Comparison of ENCODE assay signal across 34 cellular contexts in the genomic region with DNA sequence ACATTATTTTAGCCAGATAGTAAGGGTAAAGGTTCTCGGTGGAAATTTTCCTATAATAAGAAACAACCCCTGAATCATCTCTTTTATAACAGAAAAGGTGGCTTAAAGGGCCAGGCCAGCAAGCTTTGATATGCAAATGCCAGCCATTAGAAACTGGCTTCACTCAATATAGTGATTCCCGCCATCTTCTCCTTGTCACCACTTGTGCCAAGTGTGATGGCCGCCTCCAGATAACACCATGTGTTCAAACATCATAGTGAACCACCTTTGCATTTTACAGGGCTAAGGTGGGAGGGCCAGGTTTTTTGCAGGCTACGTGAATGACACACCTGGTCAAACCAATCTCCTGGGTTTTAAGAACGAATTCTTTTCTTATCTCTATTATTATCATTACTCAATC.
"Had no signal": no experiment of that assay in that cellular context is flagged by ENCODE, and none has a peak within 500 bp of the region (broad histone marks: within the 10 kb centered on the region; RNA-seq: fewer than 3 reads in every experiment).

No MANE protein-coding gene starts in this region.

- H3K27me3 ChIP-seq: MG63 had no signal

- DNase-seq: Karpas-422, Kasumi-1, MG63, MM.1S, MV-4-11, NCI-H1048, NCI-H1092, NCI-H1092 treated with DMSO at 0.1 percent for 48 hours, NCI-H1105, NCI-H1105 treated with DMSO at 0.1 percent for 48 hours, NCI-H1417, NCI-H1417 treated with DMSO at 0.1 percent for 48 hours, NCI-H1436, NCI-H1436 treated with DMSO at 0.1 percent for 48 hours, NCI-H146, NCI-H1694, NCI-H1694 treated with DMSO at 0.1 percent for 48 hours, NCI-H187, NCI-H187 treated with DMSO at 0.1 percent for 48 hours, NCI-H1930, NCI-H2029, NCI-H2029 treated with DMSO at 0.1 percent for 48 hours, NCI-H2081, NCI-H2081 treated with DMSO at 0.1 percent for 48 hours, NCI-H2107, NCI-H2171, NCI-H2171 treated with DMSO at 0.1 percent for 48 hours, NCI-H2227 treated with DMSO at 0.1 percent for 48 hours, NCI-H226, NCI-H345, NCI-H446, NCI-H446 treated with DMSO at 0.1 percent for 48 hours, NCI-H510A had no signal

- H3K27ac ChIP-seq: KMS-11 had no signal

- H3K9ac ChIP-seq: KMS-11 had no signal

- H3K4me2 ChIP-seq: KMS-11 had no signal

- H3K9me3 ChIP-seq: MG63 had no signal

- H3K4me3 ChIP-seq: MG63 had no signal
